Comparison of ENCODE assay signal across 13 cellular contexts in the genomic region with DNA sequence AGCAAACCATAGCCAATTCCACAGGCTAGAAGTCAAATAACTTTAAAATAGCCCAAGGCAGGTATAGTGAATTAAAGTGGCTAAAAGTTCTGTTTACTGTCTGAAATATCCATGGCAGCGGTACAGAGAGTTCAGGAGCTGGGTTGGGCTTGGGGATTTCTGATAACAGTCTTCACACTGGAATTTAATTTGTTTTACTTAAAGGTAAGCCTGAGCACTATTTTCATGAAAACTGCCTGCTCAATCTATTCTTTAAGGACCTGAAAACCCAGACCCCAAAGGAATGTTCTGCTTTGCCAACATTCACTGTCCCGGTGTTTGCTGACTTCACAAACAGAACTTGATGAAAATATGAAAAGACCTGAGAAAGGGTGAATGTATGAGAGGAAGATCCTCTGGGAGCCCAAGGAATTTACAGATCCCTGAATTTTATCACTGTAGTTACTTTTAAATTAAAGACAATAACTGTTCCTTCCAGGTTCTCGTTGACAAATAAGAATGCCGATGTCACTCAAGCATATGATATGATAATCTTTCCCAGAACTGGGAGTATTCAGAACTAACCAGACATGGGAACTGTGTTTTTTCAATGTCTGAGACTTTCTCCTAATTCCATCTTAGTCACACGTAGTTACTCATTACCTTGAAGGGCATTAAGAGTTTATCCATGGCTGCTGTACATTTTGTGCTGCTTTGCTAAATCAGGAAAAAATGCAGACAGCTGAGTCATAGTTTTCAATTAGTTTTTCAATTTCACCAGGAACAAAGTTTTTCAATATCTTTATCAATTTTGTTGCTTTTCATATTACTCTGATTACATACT. TPM values are rescaled to one million over a fixed set of nuclear protein-coding genes. Genes with fewer than 3 reads are reported as not detected.
DNase-seq lines count a peak whose midpoint lies in the region; ATAC-seq and TF ChIP-seq lines count a peak whose summit lies in the region.
"Had no signal": no experiment of that assay in that cellular context is flagged by ENCODE, and none has a peak within 500 bp of the region (broad histone marks: within the 10 kb centered on the region; RNA-seq: fewer than 3 reads in every experiment).

No MANE protein-coding gene starts in this region.

- no peaks in the 10 kb centered on the region for H3K27me3 ChIP-seq in lung (ENCODE audit: control insufficient read depth, insufficient read depth)
- H3K27me3 ChIP-seq in upper lobe of right lung = no peaks in the 10 kb centered on the region
- H3K27me3 ChIP-seq in heart right ventricle = no peaks in the 10 kb centered on the region

- ATAC-seq in lung (ENCODE audit: insufficient read depth, low FRiP score) (peak; percentile 27), upper lobe of right lung (peak; percentile 60), heart right ventricle (no peak), HG02588 (IDR thresholded peaks at IDR 0.05; ENCODE audit: unreplicated experiment) (no peak)
- ATAC-seq: right cardiac atrium had no signal

- peak overlapping the region; percentile 97 for H3K27ac Mint-ChIP-seq in chondrocyte (ENCODE audit: unreplicated experiment)

- H3K4me3 ChIP-seq in lung = no peak overlapping the region
- no peak overlapping the region for H3K4me3 ChIP-seq in upper lobe of right lung
- H3K4me3 ChIP-seq in heart right ventricle = no peak overlapping the region

- 66 to 91% methylated on average over 5 of the region's 5 CpGs for WGBS in lung, 2 donors
- 48 to 49% methylated on average over 5 of the region's 5 CpGs for WGBS in heart right ventricle, 2 donors

- no peak for TF ChIP-seq CTCF in chondrocyte (IDR thresholded peaks at IDR 0.05)
- TF ChIP-seq CTCF in lung (IDR thresholded peaks at IDR 0.05; ENCODE audit: control extremely low read depth, extremely low read depth) = no peak
- no peak for TF ChIP-seq CTCF in upper lobe of right lung (IDR thresholded peaks at IDR 0.05)
- TF ChIP-seq CTCF in heart right ventricle (IDR thresholded peaks at IDR 0.05) = no peak

- H3K4me1 ChIP-seq in lung (ENCODE audit: control insufficient read depth in 2 of 2, insufficient read depth in 2 of 2, low read length in 2 of 2) (peaks cover 0 to 8% of the 10 kb centered on the region in 2 donors), upper lobe of right lung (peaks cover 11% of the 10 kb centered on the region), heart right ventricle (peaks cover 0 to 47% (median 9%) of the 10 kb centered on the region in 9 donors)

- no peaks in the 10 kb centered on the region for H3K9me3 Mint-ChIP-seq in chondrocyte (ENCODE audit: low read depth)

- H3K4me1 Mint-ChIP-seq in chondrocyte (ENCODE audit: low read depth) = peaks cover 83% of the 10 kb centered on the region

- no peak overlapping the region for H3K4me3 Mint-ChIP-seq in chondrocyte (ENCODE audit: unreplicated experiment)

- H3K36me3 Mint-ChIP-seq in chondrocyte (ENCODE audit: low read depth) = peaks cover 2% of the 10 kb centered on the region

- peak; percentile 36 for DNase-seq in SIG-M5 treated with dmso at 0.1 percent for 504 hours (lab: John Stamatoyannopoulos, UW; ENCODE audit: unreplicated experiment)
- no peak for DNase-seq in SIG-M5 (lab: John Stamatoyannopoulos, UW)
- no peak for DNase-seq in chondrocyte (ENCODE audit: low spot score)
- DNase-seq in lung (ENCODE audit: low spot score) = no peak
- DNase-seq in upper lobe of right lung = no peak
- no peak for DNase-seq in heart right ventricle
- no peak for DNase-seq in NOMO-1 treated with dmso at 0.1 percent for 144 hours (lab: John Stamatoyannopoulos, UW; ENCODE audit: unreplicated experiment)
- DNase-seq: activated CD8-positive, alpha-beta memory T cell treated with anti-CD3 and anti-CD28 coated beads, Interleukin-2, amount 50 U/mL, for 4 hours; NCI-H446 treated with DMSO at 0.1 percent for 48 hours; right cardiac atrium; T-helper 1 cell had no signal

- no peaks in the 10 kb centered on the region for H3K27me3 Mint-ChIP-seq in chondrocyte (ENCODE audit: low read depth)

- H3K9me3 ChIP-seq in lung (ENCODE audit: control insufficient read depth in 2 of 2, insufficient read depth in 1 of 2, low read length in 1 of 2) (no peaks in the 10 kb centered on the region), upper lobe of right lung (no peaks in the 10 kb centered on the region), heart right ventricle (no peaks in the 10 kb centered on the region)

- H3K36me3 ChIP-seq in lung (ENCODE audit: control insufficient read depth in 2 of 2, insufficient read depth in 2 of 2, low read length in 2 of 2) (no peaks in the 10 kb centered on the region), upper lobe of right lung (no peaks in the 10 kb centered on the region), heart right ventricle (no peaks in the 10 kb centered on the region)

- intact Hi-C loops in upper lobe of right lung (cut with DNase I) = no loop called here
- intact Hi-C loops in heart right ventricle (cut with DNase I) = no loop called here

- H3K27ac ChIP-seq in lung (ENCODE audit: low read depth in 1 of 2, low read length in 1 of 2) = peak overlapping the region; percentile 13 to 84
- H3K27ac ChIP-seq in upper lobe of right lung = peak overlapping the region; percentile 65
- H3K27ac ChIP-seq in heart right ventricle = peak overlapping the region in 1 of 10 donors; percentile 38
- H3K27ac ChIP-seq: 22Rv1 had no signal

RNA-seq across cellular contexts. Expression of a gene that starts 28.3 kb away (rescaled TPM):
- total RNA-seq in chondrocyte (2.0 to 2.3 TPM (median 2.2 TPM) in 3 replicates), lung (100 to 1,000 TPM in 1 of 2 donors, 10 to 100 TPM in 1; 46.3 to 141 TPM), upper lobe of right lung (109 TPM), heart right ventricle (1 to 10 TPM in 7 of 10 donors, under 1 TPM in 3; 0.18 to 3.5 (median 1.3) TPM)
- polyA plus RNA-seq in lung (10 to 100 TPM; 35.1 to 37.4 TPM), heart right ventricle (under 1 TPM; 0.09 to 0.73 TPM)

Comparison
In these comparisons a context has a peak if more than half of its experiments do, and no peak if none do; other contexts are left out.
1. ATAC-seq: peak in lung (single experiment) and upper lobe of right lung (single experiment); none in heart right ventricle (0 of 8) and HG02588 (single experiment).
2. RNA of a gene that starts 28.3 kb away (total RNA-seq): 46.3 to 141 TPM in lung and 109 TPM in upper lobe of right lung (single experiment); 2.0 to 2.3 TPM in chondrocyte and 0.18 to 3.5 TPM in heart right ventricle; every median in the first group is over 10 times any median in the second.